ENCODE assay signal across 9 cellular contexts in genomic region chr1:183604048-183604808, GRCh38. TPM values are rescaled to one million over a fixed set of nuclear protein-coding genes. Genes with fewer than 3 reads are reported as not detected.
DNase-seq lines count a peak whose midpoint lies in the region; ATAC-seq and TF ChIP-seq lines count a peak whose summit lies in the region.
"Had no signal": no experiment of that assay in that cellular context is flagged by ENCODE, and none has a peak within 500 bp of the region (broad histone marks: within the 10 kb centered on the region; RNA-seq: fewer than 3 reads in every experiment).

No MANE protein-coding gene starts in this region.

- intact Hi-C loops in uterus (cut with DNase I; ENCODE audit: low total_unique reads), result no loop called here

- no peaks in the 10 kb centered on the region for H3K36me3 ChIP-seq in uterus

- peak; percentile 70 for DNase-seq in KBM-7
- DNase-seq in chondrocyte (ENCODE audit: low spot score), result no peak
- peak; percentile 59 for DNase-seq in smooth muscle cell of the brain vasculature (ENCODE audit: low read depth, low spot score)
- no peak for DNase-seq in uterus
- DNase-seq in iPS-NIHi7 (ENCODE audit: extremely low spot score), result no peak
- DNase-seq in NCI-H82 (lab: John Stamatoyannopoulos, UW), result no peak
- DNase-seq in NCI-H187 (lab: John Stamatoyannopoulos, UW), result no peak

- no peaks in the 10 kb centered on the region for H3K9me3 ChIP-seq in uterus

- TF ChIP-seq POLR2A in uterus (IDR thresholded peaks at IDR 0.05), result no peak

- no peaks in the 10 kb centered on the region for H3K9me3 Mint-ChIP-seq in chondrocyte (ENCODE audit: low read depth)

- peak overlapping the region; percentile 95 for H3K27ac Mint-ChIP-seq in chondrocyte (ENCODE audit: unreplicated experiment)

- no peaks in the 10 kb centered on the region for H3K4me1 ChIP-seq in uterus

- H3K4me3 Mint-ChIP-seq in chondrocyte (ENCODE audit: unreplicated experiment), result no peak overlapping the region

- no peak overlapping the region for H3K27ac ChIP-seq in uterus

- H3K4me3 ChIP-seq in uterus, result no peak overlapping the region

- ATAC-seq in GM19351 (IDR thresholded peaks at IDR 0.05; ENCODE audit: unreplicated experiment), result peak; percentile 66

- in situ Hi-C loops in KBM-7 (cut with MboI; ENCODE audit: low pct_unique_long_range_greater_than_20kb, low sequenced_read_pairs), result no loop called here

- no peaks in the 10 kb centered on the region for H3K36me3 Mint-ChIP-seq in chondrocyte (ENCODE audit: low read depth)

- no peaks in the 10 kb centered on the region for H3K27me3 Mint-ChIP-seq in chondrocyte (ENCODE audit: low read depth)

- H3K4me1 Mint-ChIP-seq in chondrocyte (ENCODE audit: low read depth), result peaks cover 54% of the 10 kb centered on the region

- no peak for TF ChIP-seq CTCF in chondrocyte (IDR thresholded peaks at IDR 0.05)
- no peak for TF ChIP-seq CTCF in uterus (IDR thresholded peaks at IDR 0.05)

- no peaks in the 10 kb centered on the region for H3K27me3 ChIP-seq in uterus

RNA-seq across cellular contexts. Expression of gene NCF2, which starts 14.0 kb away (rescaled TPM):
- total RNA-seq in chondrocyte (1.2 to 3.2 TPM (median 2.7 TPM) in 3 replicates), uterus (1 to 10 TPM in 3 of 4 donors, under 1 TPM in 1; 0.51 to 9.7 (median 3.0) TPM)

RNA-seq across cellular contexts. Expression of gene ARPC5, which starts 31.4 kb away (rescaled TPM):
- total RNA-seq in chondrocyte (144 to 193 TPM (median 192 TPM) in 3 replicates), uterus (100 to 1,000 TPM in 3 of 4 donors, 10 to 100 TPM in 1; 73.0 to 234 (median 170) TPM)

RNA-seq across cellular contexts. Expression of gene APOBEC4, which starts 48.9 kb away (rescaled TPM):
- total RNA-seq in chondrocyte (not detected in 3 replicates), uterus (under 1 TPM in 2 of 4 donors, not detected in 2; 0.40 to 0.76 TPM)
- total RNA-seq: urinary bladder had no signal

Comparison
In these comparisons a context has a peak if more than half of its experiments do, and no peak if none do; other contexts are left out.
1. DNase-seq: peak in KBM-7 (single experiment) and smooth muscle cell of the brain vasculature (single experiment); none in chondrocyte (single experiment), uterus (0 of 2), iPS-NIHi7 (single experiment), NCI-H82 (single experiment) and NCI-H187 (0 of 2).